Comparison of ENCODE assay signal across 8 cellular contexts in the genomic region with DNA sequence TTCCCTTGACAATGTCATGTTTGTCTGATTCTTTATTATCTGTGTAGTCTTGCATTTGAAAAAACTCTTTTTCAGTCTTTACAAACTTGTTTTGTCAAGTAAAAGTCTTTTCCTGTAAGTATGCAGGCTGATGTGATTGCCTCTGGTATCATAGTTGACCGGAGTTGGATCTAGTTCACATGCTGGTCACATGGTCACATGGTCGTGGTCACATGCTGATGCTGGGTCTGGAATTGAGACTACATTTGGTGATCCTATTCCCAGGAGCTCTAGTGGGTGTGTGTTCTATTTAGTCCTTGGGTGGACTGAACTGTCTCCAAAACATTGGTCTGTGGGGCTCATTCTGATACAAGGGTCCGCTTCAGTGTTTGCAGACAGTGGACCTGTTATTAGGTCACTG.
"Had no signal": no experiment of that assay in that cellular context is flagged by ENCODE, and none has a peak within 500 bp of the region (broad histone marks: within the 10 kb centered on the region; RNA-seq: fewer than 3 reads in every experiment).

No MANE protein-coding gene starts in this region.

- DNase-seq: GDM1, GF-D8 had no signal

- FAIRE-seq: G401.6, GM12878, GM12891, GM12892, GM18507, GM19239 had no signal

- H3K4me3 ChIP-seq: GM12878 had no signal

- ATAC-seq: GM12878 had no signal
